Comparison of ENCODE assay signal across 9 cellular contexts in genomic region chr1:185281245-185281644, GRCh38. TPM values are rescaled to one million over a fixed set of nuclear protein-coding genes. Genes with fewer than 3 reads are reported as not detected.
A peak's percentile ranks its signal among the peaks of the same experiment; 100 is the strongest.
DNase-seq lines count a peak whose midpoint lies in the region; ATAC-seq lines count a peak whose summit lies in the region.
"Had no signal": no experiment of that assay in that cellular context is flagged by ENCODE, and none has a peak within 500 bp of the region (broad histone marks: within the 10 kb centered on the region; RNA-seq: fewer than 3 reads in every experiment).

No MANE protein-coding gene starts in this region.

- peak; percentile 16 for DNase-seq in EH (ENCODE audit: low read depth)
- DNase-seq in activated effector memory CD4-positive, alpha-beta T cell treated with Interleukin-2 at 50 U/mL for 16 hours, result peak; percentile 26
- DNase-seq in HUDEP-2 (lab: John Stamatoyannopoulos, UW; ENCODE audit: unreplicated experiment in 76 of 76), result no peak
- DNase-seq in T1000 (lab: John Stamatoyannopoulos, UW), result no peak
- no peak for DNase-seq in G401 (ENCODE audit: low spot score)
- DNase-seq in A172 (ENCODE audit: low spot score), result no peak
- DNase-seq: DMS 273 treated with DMSO at 0.1 percent for 48 hours had no signal

- in situ Hi-C loops in G401 (cut with HindIII; ENCODE audit: low sequenced_read_pairs), result no loop called here

- ATAC-seq in GM19463 (IDR thresholded peaks at IDR 0.05; ENCODE audit: unreplicated experiment) (peak; percentile 98), HG03139 (IDR thresholded peaks at IDR 0.05; ENCODE audit: unreplicated experiment) (peak; percentile 96)

RNA-seq across cellular contexts. Expression of gene IVNS1ABP, which starts 35.8 kb away (rescaled TPM):
- 65.2 and 81.9 TPM in 2 replicates for total RNA-seq in G401 (2014; rRNA removed; shearing (Covaris generic))
- 60.4 and 67.7 TPM in 2 replicates for total RNA-seq in A172 (2014; rRNA removed; shearing (Covaris generic))

Comparison
In these comparisons a context has a peak if more than half of its experiments do, and no peak if none do; other contexts are left out.
1. DNase-seq: peak in EH (single experiment) and activated effector memory CD4-positive, alpha-beta T cell treated with Interleukin-2 at 50 U/mL for 16 hours (single experiment); none in HUDEP-2 (0 of 76), T1000 (single experiment), G401 (single experiment) and A172 (single experiment).